7 cellular contexts compared by ENCODE assay signal in the genomic region with DNA sequence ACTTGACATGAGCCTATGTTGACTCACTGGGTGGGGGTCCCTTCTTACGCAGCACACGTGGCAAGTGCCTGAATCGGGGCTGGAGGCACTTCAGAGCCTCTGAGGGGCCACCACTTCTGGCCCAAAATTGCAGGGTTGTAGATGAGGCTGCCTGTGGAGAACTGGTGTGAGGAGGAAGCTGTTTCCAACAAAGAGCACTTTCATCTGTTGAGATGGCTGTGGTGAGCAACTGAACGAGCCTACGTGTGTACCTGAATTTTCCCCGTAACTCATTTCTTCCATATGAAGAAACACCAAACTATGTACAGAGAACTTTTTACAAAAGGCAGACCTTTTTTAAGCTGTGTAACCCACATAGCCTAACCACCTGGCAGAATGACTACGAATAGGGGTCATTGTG.
A peak's percentile ranks its signal among the peaks of the same experiment; 100 is the strongest.
DNase-seq lines count a peak whose midpoint lies in the region; ATAC-seq and TF ChIP-seq lines count a peak whose summit lies in the region.
"Not testable (repeated sequence)": the region's sequence is repeated elsewhere in the genome, so short reads cannot be mapped to it uniquely, and the experiment has no call there.

No MANE protein-coding gene starts in this region.

- not testable (repeated sequence) for H3F3A ChIP-seq in PC-9 (ENCODE audit: insufficient read depth, low read depth)

- not testable (repeated sequence) for H2AFZ ChIP-seq in PC-9

- POLR2A ChIA-PET in CD8-positive, alpha-beta T cell (lab: Charles Lee); PC-9 (lab: Charles Lee; ENCODE audit: unreplicated experiment); activated CD8-positive, alpha-beta T cell treated with anti-CD3 and anti-CD28 coated beads for 36 hours (lab: Charles Lee): not testable (repeated sequence)

- H3K4me3 ChIP-seq in CD8-positive, alpha-beta T cell (ENCODE audit: low read depth, low read length); PC-9: not testable (repeated sequence)
- peak overlapping the region; percentile 96 for H3K4me3 ChIP-seq in left ventricle myocardium inferior

- peaks cover 26% of the 10 kb centered on the region for H3K36me3 Mint-ChIP-seq in CD8-positive, alpha-beta T cell
- H3K36me3 Mint-ChIP-seq in activated CD8-positive, alpha-beta T cell treated with anti-CD3 and anti-CD28 coated beads for 36 hours (ENCODE audit: low read depth), result peaks cover 14% of the 10 kb centered on the region
- peaks cover 11 to 12% of the 10 kb centered on the region in 2 donors for H3K36me3 Mint-ChIP-seq in activated naive CD4-positive, alpha-beta T cell treated with anti-CD3 and anti-CD28 coated beads, Interleukin-2, amount 50 U/mL, for 72 hours
- not testable (repeated sequence) for H3K36me3 Mint-ChIP-seq in natural killer cell
- peaks cover 16 to 21% of the 10 kb centered on the region in 2 donors for H3K36me3 Mint-ChIP-seq in stimulated activated naive B cell treated with anti-CD40 and anti-IgM and Interleukin-4, amounts not matched to agents 10 μg/mL and 1 μg/mL and 100 μg/mL, for 72 hours

- H4K20me1 ChIP-seq in PC-9 (ENCODE audit: insufficient read depth), result not testable (repeated sequence)

- H3K27ac ChIP-seq in CD8-positive, alpha-beta T cell (ENCODE audit: low read depth, low read length); PC-9: not testable (repeated sequence)
- peak overlapping the region; percentile 90 for H3K27ac ChIP-seq in left ventricle myocardium inferior (replicated peaks)

- H3K4me1 Mint-ChIP-seq in CD8-positive, alpha-beta T cell (ENCODE audit: low read depth), result peaks cover 20% of the 10 kb centered on the region
- peaks cover 19% of the 10 kb centered on the region for H3K4me1 Mint-ChIP-seq in activated CD8-positive, alpha-beta T cell treated with anti-CD3 and anti-CD28 coated beads for 36 hours (ENCODE audit: low read depth)
- peaks cover 9 to 13% of the 10 kb centered on the region in 2 donors for H3K4me1 Mint-ChIP-seq in natural killer cell
- H3K4me1 Mint-ChIP-seq in stimulated activated naive B cell treated with anti-CD40 and anti-IgM and Interleukin-4, amounts not matched to agents 10 μg/mL and 1 μg/mL and 100 μg/mL, for 72 hours, result peaks cover 7 to 20% of the 10 kb centered on the region in 2 donors

- H3K27me3 Mint-ChIP-seq in CD8-positive, alpha-beta T cell (ENCODE audit: low read depth); activated CD8-positive, alpha-beta T cell treated with anti-CD3 and anti-CD28 coated beads for 36 hours; natural killer cell (ENCODE audit: low read depth in 2 of 2); stimulated activated naive B cell treated with anti-CD40 and anti-IgM and Interleukin-4, amounts not matched to agents 10 μg/mL and 1 μg/mL and 100 μg/mL, for 72 hours: not testable (repeated sequence)

- H3K27me3 ChIP-seq in CD8-positive, alpha-beta T cell (ENCODE audit: insufficient read depth, low read length); PC-9 (ENCODE audit: insufficient read depth, low read depth); left ventricle myocardium inferior (ENCODE audit: low read depth): not testable (repeated sequence)

- H3K4me1 ChIP-seq in CD8-positive, alpha-beta T cell (ENCODE audit: insufficient read depth, low read length); PC-9 (replicated peaks; ENCODE audit: insufficient read depth): not testable (repeated sequence)
- peaks cover 48% of the 10 kb centered on the region for H3K4me1 ChIP-seq in left ventricle myocardium inferior

- not testable (repeated sequence) for H3K9me3 ChIP-seq in CD8-positive, alpha-beta T cell (ENCODE audit: low read length); PC-9 (ENCODE audit: insufficient read depth, low read depth); left ventricle myocardium inferior (replicated peaks)

- not testable (repeated sequence) for BruUV-seq in PC-9 (replicated peaks; lab: Mats Ljungman, UMichigan)

- H3K9me2 ChIP-seq in PC-9 (ENCODE audit: insufficient read depth), result not testable (repeated sequence)

- H3K9me3 Mint-ChIP-seq in CD8-positive, alpha-beta T cell; activated CD8-positive, alpha-beta T cell treated with anti-CD3 and anti-CD28 coated beads for 36 hours; activated naive CD4-positive, alpha-beta T cell treated with anti-CD3 and anti-CD28 coated beads, Interleukin-2, amount 50 U/mL, for 72 hours; natural killer cell; stimulated activated naive B cell treated with anti-CD40 and anti-IgM and Interleukin-4, amounts not matched to agents 10 μg/mL and 1 μg/mL and 100 μg/mL, for 72 hours: not testable (repeated sequence)

- H3K27ac Mint-ChIP-seq in CD8-positive, alpha-beta T cell, result peak overlapping the region; percentile 27
- H3K27ac Mint-ChIP-seq in activated CD8-positive, alpha-beta T cell treated with anti-CD3 and anti-CD28 coated beads for 36 hours, result peak overlapping the region; percentile 77
- not testable (repeated sequence) for H3K27ac Mint-ChIP-seq in activated naive CD4-positive, alpha-beta T cell treated with anti-CD3 and anti-CD28 coated beads, Interleukin-2, amount 50 U/mL, for 72 hours
- peak overlapping the region in 1 of 2 donors; percentile 36 for H3K27ac Mint-ChIP-seq in natural killer cell
- peak overlapping the region; percentile 31 for H3K27ac Mint-ChIP-seq in stimulated activated naive B cell treated with anti-CD40 and anti-IgM and Interleukin-4, amounts not matched to agents 10 μg/mL and 1 μg/mL and 100 μg/mL, for 72 hours

- peak overlapping the region; percentile 73; the same call in 1 of the 2 replicates for H3K4me2 ChIP-seq in PC-9

- H3K79me2 ChIP-seq in PC-9 (ENCODE audit: low read depth), result peaks cover 23% of the 10 kb centered on the region

- peaks cover 12% of the 10 kb centered on the region for H3K36me3 ChIP-seq in CD8-positive, alpha-beta T cell (ENCODE audit: insufficient read depth, low read length)
- H3K36me3 ChIP-seq in PC-9 (ENCODE audit: low read depth), result not testable (repeated sequence)
- H3K36me3 ChIP-seq in left ventricle myocardium inferior, result peaks cover 18% of the 10 kb centered on the region

- H3K4me3 Mint-ChIP-seq in CD8-positive, alpha-beta T cell, result peak overlapping the region; percentile 19
- H3K4me3 Mint-ChIP-seq in activated CD8-positive, alpha-beta T cell treated with anti-CD3 and anti-CD28 coated beads for 36 hours; stimulated activated naive B cell treated with anti-CD40 and anti-IgM and Interleukin-4, amounts not matched to agents 10 μg/mL and 1 μg/mL and 100 μg/mL, for 72 hours: not testable (repeated sequence)
- H3K4me3 Mint-ChIP-seq in natural killer cell, result peak overlapping the region; percentile 28

- ATAC-seq in CD8-positive, alpha-beta T cell, result peak; percentile 21
- peak; percentile 37 for ATAC-seq in activated CD8-positive, alpha-beta T cell treated with anti-CD3 and anti-CD28 coated beads for 36 hours
- peak; percentile 39 to 48 for ATAC-seq in activated naive CD4-positive, alpha-beta T cell treated with anti-CD3 and anti-CD28 coated beads, Interleukin-2, amount 50 U/mL, for 72 hours
- ATAC-seq in natural killer cell; stimulated activated naive B cell treated with anti-CD40 and anti-IgM and Interleukin-4, amounts not matched to agents 10 μg/mL and 1 μg/mL and 100 μg/mL, for 72 hours (replicated peaks): not testable (repeated sequence)

- CTCF ChIA-PET in CD8-positive, alpha-beta T cell (lab: Charles Lee); PC-9 (lab: Charles Lee); activated CD8-positive, alpha-beta T cell treated with anti-CD3 and anti-CD28 coated beads for 36 hours (lab: Charles Lee): not testable (repeated sequence)

- intact Hi-C loops in CD8-positive, alpha-beta T cell (cut with DNase I, micrococcal nuclease), result loop anchor here in 1 of 2 experiments (10.0 kb wide), 1 partner anchor 67 kb away; a partner anchor contains a TSS
- intact Hi-C loops in PC-9 (cut with micrococcal nuclease; ENCODE audit: unreplicated experiment), result loop anchor here (10.0 kb wide), 1 partner anchor 557 kb away; a partner anchor contains a TSS
- intact Hi-C loops in activated CD8-positive, alpha-beta T cell treated with anti-CD3 and anti-CD28 coated beads for 36 hours (cut with micrococcal nuclease); left ventricle myocardium inferior (cut with micrococcal nuclease); natural killer cell (cut with micrococcal nuclease): not testable (repeated sequence)

- TF ChIP-seq CTCF in CD8-positive, alpha-beta T cell (IDR thresholded peaks at IDR 0.05); PC-9 (conservative IDR thresholded peaks at IDR 0.05); activated CD8-positive, alpha-beta T cell treated with anti-CD3 and anti-CD28 coated beads for 36 hours (IDR thresholded peaks at IDR 0.05); left ventricle myocardium inferior (IDR thresholded peaks at IDR 0.05; ENCODE audit: borderline replicate concordance); natural killer cell (IDR thresholded peaks at IDR 0.05): not testable (repeated sequence)

- DNase-seq in CD8-positive, alpha-beta T cell; PC-9; activated CD8-positive, alpha-beta T cell treated with anti-CD3 and anti-CD28 coated beads for 36 hours; activated naive CD4-positive, alpha-beta T cell treated with anti-CD3 and anti-CD28 coated beads, Interleukin-2, amount 50 U/mL, for 72 hours (ENCODE audit: low spot score in 2 of 2); left ventricle myocardium inferior; natural killer cell; stimulated activated naive B cell treated with anti-CD40 and anti-IgM and Interleukin-4, amounts not matched to agents 10 μg/mL and 1 μg/mL and 100 μg/mL, for 72 hours: not testable (repeated sequence)
